20 cellular contexts compared by ENCODE assay signal in the genomic region with DNA sequence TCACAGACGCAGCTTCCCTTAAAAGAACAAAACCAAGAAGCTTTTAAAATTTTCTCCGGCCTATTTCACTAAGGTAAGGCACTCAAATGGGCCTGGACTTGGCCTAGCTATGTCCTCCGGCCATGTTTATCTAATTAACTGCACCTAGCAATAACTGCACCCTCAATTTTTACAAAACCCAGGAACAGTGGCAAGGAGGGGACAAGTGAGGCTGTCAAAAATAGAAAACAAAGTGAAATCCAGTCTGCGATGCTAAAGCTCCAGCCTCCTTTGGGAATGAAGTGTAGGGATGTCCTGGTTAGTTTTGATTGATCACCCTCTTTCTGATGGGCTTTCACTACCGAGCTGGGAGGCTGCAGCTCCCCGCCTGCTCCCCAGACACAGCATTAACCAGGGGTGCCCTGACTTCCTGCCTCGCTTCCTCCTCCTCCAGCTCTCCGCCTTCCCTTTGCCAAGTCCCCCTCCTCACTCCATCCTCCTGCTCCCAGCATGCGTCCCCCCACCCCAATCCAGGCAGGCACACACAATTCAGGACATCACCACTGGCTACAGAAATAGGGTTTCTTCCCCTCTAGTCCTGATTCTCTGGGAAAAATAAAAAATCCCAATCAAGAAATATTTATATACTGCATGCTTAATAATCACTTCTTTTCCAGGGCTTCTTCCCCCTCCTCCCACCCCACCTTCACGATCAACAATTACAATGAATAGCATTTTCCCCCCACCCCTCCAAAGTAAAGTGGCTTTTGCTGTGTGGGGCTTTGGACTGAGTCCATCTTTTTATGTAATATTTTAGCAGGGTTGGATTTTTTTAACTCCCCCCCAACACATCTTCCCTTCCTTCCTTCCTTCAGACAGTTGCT. TPM values are rescaled to one million over a fixed set of nuclear protein-coding genes. Genes with fewer than 3 reads are reported as not detected.
DNase-seq lines count a peak whose midpoint lies in the region; ATAC-seq and TF ChIP-seq lines count a peak whose summit lies in the region.
"Had no signal": no experiment of that assay in that cellular context is flagged by ENCODE, and none has a peak within 500 bp of the region (broad histone marks: within the 10 kb centered on the region; RNA-seq: fewer than 3 reads in every experiment).

No MANE protein-coding gene starts in this region.

- H3K79me2 ChIP-seq in GM23338 (replicated peaks; ENCODE audit: insufficient read depth) (no peaks in the 10 kb centered on the region), Loucy (ENCODE audit: insufficient read depth, low read length) (no peaks in the 10 kb centered on the region)

- peak; percentile 7 for ATAC-seq in GM23338
- ATAC-seq in GM18867 (IDR thresholded peaks at IDR 0.05; ENCODE audit: unreplicated experiment) = no peak

- H3K4me3 Mint-ChIP-seq in GM23338 = peak overlapping the region; percentile 87
- H3K4me3 Mint-ChIP-seq: central memory CD8-positive, alpha-beta T cell had no signal

- H3K4me1 ChIP-seq in GM23338 (ENCODE audit: insufficient read depth) = peaks cover 73% of the 10 kb centered on the region
- H3K4me1 ChIP-seq in Loucy (ENCODE audit: insufficient read depth, low read length, poor library complexity, severe bottlenecking) = peaks cover 14% of the 10 kb centered on the region
- H3K4me1 ChIP-seq in neuron (ENCODE audit: insufficient read depth, low read length) = peaks cover 30% of the 10 kb centered on the region
- H3K4me1 ChIP-seq in Peyer's patch = peaks cover 0 to 25% (median 5%) of the 10 kb centered on the region in 4 donors

- H4K20me1 ChIP-seq in GM23338 (replicated peaks; ENCODE audit: insufficient read depth) = no peaks in the 10 kb centered on the region; the same call in 1 of the 2 replicates
- H4K20me1 ChIP-seq in Loucy (ENCODE audit: insufficient read depth, low read length, poor library complexity, severe bottlenecking) = no peaks in the 10 kb centered on the region

- H3K36me3 ChIP-seq in GM23338 (ENCODE audit: insufficient read depth) = no peaks in the 10 kb centered on the region
- no peaks in the 10 kb centered on the region for H3K36me3 ChIP-seq in Loucy (ENCODE audit: insufficient read depth, low read length)
- H3K36me3 ChIP-seq in neuron (ENCODE audit: insufficient read depth, low read length) = peaks cover 3% of the 10 kb centered on the region
- no peaks in the 10 kb centered on the region for H3K36me3 ChIP-seq in Peyer's patch
- H3K36me3 ChIP-seq: gastrocnemius medialis had no signal

- peaks cover 92% of the 10 kb centered on the region for H3K27me3 Mint-ChIP-seq in GM23338 (ENCODE audit: insufficient read depth, low read depth, poor library complexity)

- H3K9me3 ChIP-seq in Loucy (ENCODE audit: insufficient read depth, low read depth, low read length) (no peaks in the 10 kb centered on the region), neuron (ENCODE audit: low read length) (no peaks in the 10 kb centered on the region), Peyer's patch (no peaks in the 10 kb centered on the region)
- H3K9me3 ChIP-seq: gastrocnemius medialis had no signal

- H2AFZ ChIP-seq in GM23338 = no peak overlapping the region
- H2AFZ ChIP-seq in Loucy (ENCODE audit: low read length) = peak overlapping the region; percentile 58; the same call in 1 of the 2 replicates
- no peak overlapping the region for H2AFZ ChIP-seq in neuron (ENCODE audit: low read depth, low read length)

- DNase-seq in GM23338 (ENCODE audit: low spot score) (peak; percentile 82), epithelial cell of proximal tubule (ENCODE audit: low read depth) (no peak), Peyer's patch (no peak), GOT3 (lab: John Stamatoyannopoulos, UW) (no peak)
- DNase-seq: activated CD4-positive, alpha-beta T cell treated with anti-CD3 and anti-CD28 coated beads for 4 hours; gastrocnemius medialis; immature natural killer cell; NCI-H187; stimulated activated CD4-positive, alpha-beta T cell treated with anti-CD3 and anti-CD28 coated beads, Interleukin-12 subunit alpha, Interleukin-12 subunit beta, amount 100 ng/mL, for 4 hours had no signal

- H3K36me3 Mint-ChIP-seq in GM23338 (ENCODE audit: low read depth) = no peaks in the 10 kb centered on the region; the same call in 2 of the 3 replicates
- H3K36me3 Mint-ChIP-seq: activated naive CD8-positive, alpha-beta T cell; immature natural killer cell had no signal

- no peaks in the 10 kb centered on the region; the same call in 2 of the 3 replicates for H3K9me3 Mint-ChIP-seq in GM23338
- H3K9me3 Mint-ChIP-seq: central memory CD8-positive, alpha-beta T cell had no signal

- peaks cover 16% of the 10 kb centered on the region for H3F3A ChIP-seq in GM23338 (replicated peaks; ENCODE audit: low read depth)
- H3F3A ChIP-seq in Loucy (ENCODE audit: low read depth) = no peaks in the 10 kb centered on the region

- H3K27ac ChIP-seq in GM23338 (ENCODE audit: low read depth) = no peak overlapping the region
- H3K27ac ChIP-seq in Peyer's patch = no peak overlapping the region
- H3K27ac ChIP-seq: C4-2B, gastrocnemius medialis, RWPE1 had no signal

- H3K4me3 ChIP-seq in GM23338 = peak overlapping the region; percentile 67
- no peak overlapping the region for H3K4me3 ChIP-seq in Loucy (ENCODE audit: low read length, poor library complexity, severe bottlenecking)
- H3K4me3 ChIP-seq in epithelial cell of proximal tubule (ENCODE audit: low read depth, low read length) = peak overlapping the region; percentile 83
- H3K4me3 ChIP-seq in neuron (ENCODE audit: low read length) = peak overlapping the region; percentile 75
- no peak overlapping the region for H3K4me3 ChIP-seq in Peyer's patch
- H3K4me3 ChIP-seq: gastrocnemius medialis had no signal

- H3K27ac Mint-ChIP-seq in GM23338 = no peak overlapping the region
- H3K27ac Mint-ChIP-seq: activated naive CD8-positive, alpha-beta T cell; immature natural killer cell; progenitor cell of endocrine pancreas had no signal

- TF ChIP-seq POLR2A in Peyer's patch (IDR thresholded peaks at IDR 0.05) = no peak

- H3K9me2 ChIP-seq in GM23338 (ENCODE audit: insufficient read depth) (no peaks in the 10 kb centered on the region), Loucy (replicated peaks; ENCODE audit: low read depth, low read length) (no peaks in the 10 kb centered on the region)

- H3K9ac ChIP-seq in Loucy (ENCODE audit: low read depth, low read length, poor library complexity, severe bottlenecking) = no peak overlapping the region

- TF ChIP-seq CTCF in GM23338 (conservative IDR thresholded peaks at IDR 0.05; ENCODE audit: low read depth in 2 of 2) (no peak), Loucy (conservative IDR thresholded peaks at IDR 0.05; ENCODE audit: low read length) (no peak), epithelial cell of proximal tubule (conservative IDR thresholded peaks at IDR 0.05; ENCODE audit: low read depth, low read length) (no peak), Peyer's patch (IDR thresholded peaks at IDR 0.05) (no peak)

- H3K27me3 ChIP-seq in GM23338 (ENCODE audit: insufficient read depth) = peaks cover 86% of the 10 kb centered on the region
- H3K27me3 ChIP-seq in Loucy (ENCODE audit: insufficient read depth, low read length, poor library complexity, severe bottlenecking) = no peaks in the 10 kb centered on the region
- H3K27me3 ChIP-seq in neuron (ENCODE audit: insufficient read depth, low read length) = no peaks in the 10 kb centered on the region
- peaks cover 0 to 62% of the 10 kb centered on the region in 2 donors for H3K27me3 ChIP-seq in Peyer's patch

- H3K4me2 ChIP-seq in GM23338 = peak overlapping the region; percentile 89
- H3K4me2 ChIP-seq in Loucy (ENCODE audit: low read depth, low read length, poor library complexity, severe bottlenecking) = peak overlapping the region; percentile 81

- peaks cover 73% of the 10 kb centered on the region for H3K4me1 Mint-ChIP-seq in GM23338

TF ChIP-seq in GM23338, 12 proteins besides CTCF, POLR2A, EP300 and RAD21 (continues in another document):
- TF ChIP-seq CREB1 (CRISPR knock-in tag; IDR thresholded peaks at IDR 0.05; ENCODE audit: low read depth) = no peak
- TF ChIP-seq, protein P1, sequence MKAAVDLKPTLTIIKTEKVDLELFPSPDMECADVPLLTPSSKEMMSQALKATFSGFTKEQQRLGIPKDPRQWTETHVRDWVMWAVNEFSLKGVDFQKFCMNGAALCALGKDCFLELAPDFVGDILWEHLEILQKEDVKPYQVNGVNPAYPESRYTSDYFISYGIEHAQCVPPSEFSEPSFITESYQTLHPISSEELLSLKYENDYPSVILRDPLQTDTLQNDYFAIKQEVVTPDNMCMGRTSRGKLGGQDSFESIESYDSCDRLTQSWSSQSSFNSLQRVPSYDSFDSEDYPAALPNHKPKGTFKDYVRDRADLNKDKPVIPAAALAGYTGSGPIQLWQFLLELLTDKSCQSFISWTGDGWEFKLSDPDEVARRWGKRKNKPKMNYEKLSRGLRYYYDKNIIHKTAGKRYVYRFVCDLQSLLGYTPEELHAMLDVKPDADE (IDR thresholded peaks at IDR 0.05) = peak; percentile 57; the same call in 1 of the 2 replicates
- no peak for TF ChIP-seq STAT1 (IDR thresholded peaks at IDR 0.05; ENCODE audit: unreplicated experiment)
- no peak for TF ChIP-seq ZNF331 (CRISPR knock-in tag; IDR thresholded peaks at IDR 0.05; ENCODE audit: low read depth)
- no peak for TF ChIP-seq JUNB (IDR thresholded peaks at IDR 0.05; ENCODE audit: unreplicated experiment)
- TF ChIP-seq POLR2AphosphoS5 (IDR thresholded peaks at IDR 0.05; ENCODE audit: low read depth) = no peak; the same call in 1 of the 2 replicates
- TF ChIP-seq EZH2 (IDR thresholded peaks at IDR 0.05; ENCODE audit: low read depth, unreplicated experiment) = peak; percentile 48

RNA-seq across cellular contexts. Expression of a gene that starts 3.4 kb away (rescaled TPM):
- 0.24 TPM in 1 of 2 replicates, not detected in the other for total RNA-seq in GM23338 (2014; rRNA removed; shearing (Covaris generic))
- 0.06 and 0.14 TPM in 2 replicates for polyA plus RNA-seq in GM23338 (2016; fragmentation: Nextera tagmentation; extraction: Ambion mirVana)
- 22.1 and 34.0 TPM in 2 replicates for total RNA-seq in epithelial cell of proximal tubule
- total RNA-seq in Peyer's patch = under 1 TPM in 2 of 4 donors, not detected in 2; 0.18 to 0.40 TPM
- total RNA-seq: gastrocnemius medialis; LHCN-M2; mononuclear cell; progenitor cell of endocrine pancreas; T-helper 2 cell treated with Interferon-gamma antibody and Interleukin-4, amounts not matched to agents 100 ng/mL and 5 ng/mL, for 36 hours had no signal
- polyA plus RNA-seq: immature natural killer cell had no signal

Comparison
In these comparisons a context has a peak if more than half of its experiments do, and no peak if none do; other contexts are left out.
1. H3K4me3 ChIP-seq: peak in GM23338 (single experiment), epithelial cell of proximal tubule (single experiment) and neuron (single experiment); none in Loucy (single experiment) and Peyer's patch (0 of 4).
2. RNA of a gene that starts 3.4 kb away (total RNA-seq): 22.1 to 34.0 TPM in epithelial cell of proximal tubule; 0.24 TPM in GM23338 and 0.18 to 0.40 TPM in Peyer's patch; every median in the first group is over 10 times any median in the second.